In genomic region chr2:189254268-189254883, GRCh38 we compare ENCODE assay signal across 10 cellular contexts.
DNase-seq lines count a peak whose midpoint lies in the region; ATAC-seq and TF ChIP-seq lines count a peak whose summit lies in the region.
"Had no signal": no experiment of that assay in that cellular context is flagged by ENCODE, and none has a peak within 500 bp of the region (broad histone marks: within the 10 kb centered on the region; RNA-seq: fewer than 3 reads in every experiment).

No MANE protein-coding gene starts in this region.

- DNase-seq in GM03348 (ENCODE audit: low spot score) (peak; percentile 79), WTC11 (ENCODE audit: low spot score) (no peak), glutamatergic neuron (peak; percentile 16), psoas muscle (peak; percentile 67 to 73), HEK293T (ENCODE audit: extremely low spot score) (no peak)
- no peak for DNase-seq in stimulated activated naive CD4-positive, alpha-beta T cell treated with Interleukin-2 at 50 U/mL for 16 hours (lab: John Stamatoyannopoulos, UW)
- no peak for DNase-seq in activated T-cell treated with anti-CD3 and anti-CD28 coated beads, Interleukin-2, amount 50 U/mL, for 4 hours
- DNase-seq: activated gamma-delta T cell treated with Interleukin-2 at 50 U/mL for 16 hours, DMS153 had no signal

- H3K4me1 Mint-ChIP-seq in WTC11 (no peaks in the 10 kb centered on the region), glutamatergic neuron (ENCODE audit: low read depth, unreplicated experiment) (peaks cover 10% of the 10 kb centered on the region)
- H3K4me1 Mint-ChIP-seq in activated T-cell treated with anti-CD3 and anti-CD28 coated beads, Interleukin-2, amount 50 U/mL, for 4 hours (ENCODE audit: low read depth): peaks cover 16% of the 10 kb centered on the region

- no peaks in the 10 kb centered on the region for H3K4me1 ChIP-seq in psoas muscle

- H3K36me3 ChIP-seq in psoas muscle (ENCODE audit: insufficient read depth in 1 of 2, low read depth in 1 of 2): no peaks in the 10 kb centered on the region

- H3K27me3 Mint-ChIP-seq in WTC11 (ENCODE audit: low read depth) (no peaks in the 10 kb centered on the region), glutamatergic neuron (ENCODE audit: unreplicated experiment) (no peaks in the 10 kb centered on the region)
- H3K27me3 Mint-ChIP-seq in activated T-cell treated with anti-CD3 and anti-CD28 coated beads, Interleukin-2, amount 50 U/mL, for 4 hours (ENCODE audit: low read depth): no peaks in the 10 kb centered on the region

- no peaks in the 10 kb centered on the region for H3K9me3 ChIP-seq in psoas muscle

- no peaks in the 10 kb centered on the region for H3K27me3 ChIP-seq in psoas muscle (ENCODE audit: insufficient read depth in 3 of 3, low read length in 2 of 3)

- peak; percentile 79 for ATAC-seq in WTC11
- peak; percentile 54 to 94 (median 74) for ATAC-seq in psoas muscle
- ATAC-seq in activated T-cell treated with anti-CD3 and anti-CD28 coated beads, Interleukin-2, amount 50 U/mL, for 4 hours: no peak
- no peak for ATAC-seq in GM19023 (IDR thresholded peaks at IDR 0.05; ENCODE audit: unreplicated experiment)

- peak overlapping the region; percentile 26 for H3K27ac ChIP-seq in psoas muscle

- H3K27ac Mint-ChIP-seq in WTC11: no peak overlapping the region
- H3K27ac Mint-ChIP-seq in glutamatergic neuron (ENCODE audit: unreplicated experiment): peak overlapping the region; percentile 44

- intact Hi-C loops in psoas muscle (cut with DNase I): no loop called here

- H3K36me3 Mint-ChIP-seq in WTC11: no peaks in the 10 kb centered on the region
- no peaks in the 10 kb centered on the region for H3K36me3 Mint-ChIP-seq in glutamatergic neuron (ENCODE audit: unreplicated experiment)
- H3K36me3 Mint-ChIP-seq in activated T-cell treated with anti-CD3 and anti-CD28 coated beads, Interleukin-2, amount 50 U/mL, for 4 hours (ENCODE audit: insufficient read depth): no peaks in the 10 kb centered on the region

- CTCF ChIA-PET in WTC11 (lab: Charles Lee): no interaction called here
- CTCF ChIA-PET in HEK293T (lab: Yijun Ruan, JAX): no interaction called here

- no peak overlapping the region for H3K4me3 Mint-ChIP-seq in WTC11
- H3K4me3 Mint-ChIP-seq in glutamatergic neuron (ENCODE audit: unreplicated experiment): no peak overlapping the region
- H3K4me3 Mint-ChIP-seq in activated T-cell treated with anti-CD3 and anti-CD28 coated beads, Interleukin-2, amount 50 U/mL, for 4 hours: no peak overlapping the region

- no peaks in the 10 kb centered on the region for H3K9me3 Mint-ChIP-seq in WTC11
- no peaks in the 10 kb centered on the region for H3K9me3 Mint-ChIP-seq in glutamatergic neuron (ENCODE audit: unreplicated experiment)
- H3K9me3 Mint-ChIP-seq in activated T-cell treated with anti-CD3 and anti-CD28 coated beads, Interleukin-2, amount 50 U/mL, for 4 hours: no peaks in the 10 kb centered on the region

- TF ChIP-seq CTCF in WTC11 (IDR thresholded peaks at IDR 0.05) (no peak), glutamatergic neuron (IDR thresholded peaks at IDR 0.05; ENCODE audit: partially characterized antibody, unreplicated experiment) (no peak), psoas muscle (IDR thresholded peaks at IDR 0.05) (no peak)

- WGBS in psoas muscle, 3 donors: 20 to 38% (median 31%) methylated on average over 4 of the region's 4 CpGs

- H3K4me3 ChIP-seq in psoas muscle: no peak overlapping the region

- POLR2A ChIA-PET in WTC11 (lab: Charles Lee) (no interaction called here), HEK293T (lab: Yijun Ruan, JAX) (no interaction called here)

TF ChIP-seq in WTC11, 78 proteins besides CTCF, POLR2A, EP300 and RAD21 (continues in another document):
- no peak for TF ChIP-seq ZMAT4 (CRISPR knock-in tag; IDR thresholded peaks at IDR 0.05)
- TF ChIP-seq GRHL2 (CRISPR knock-in tag; IDR thresholded peaks at IDR 0.05; ENCODE audit: insufficient replicate concordance, severe bottlenecking): no peak
- TF ChIP-seq ZNF512 (CRISPR knock-in tag; IDR thresholded peaks at IDR 0.05; ENCODE audit: borderline replicate concordance): no peak
- no peak for TF ChIP-seq ZNF317 (CRISPR knock-in tag; IDR thresholded peaks at IDR 0.05; ENCODE audit: borderline replicate concordance, low read depth)
- TF ChIP-seq ZNF423 (CRISPR knock-in tag; IDR thresholded peaks at IDR 0.05): no peak
- TF ChIP-seq TEAD1 (CRISPR knock-in tag; IDR thresholded peaks at IDR 0.05): no peak
- TF ChIP-seq ELF4 (CRISPR knock-in tag; IDR thresholded peaks at IDR 0.05; ENCODE audit: low read depth): no peak
- no peak for TF ChIP-seq NR3C1 (CRISPR knock-in tag; conservative IDR thresholded peaks at IDR 0.05; ENCODE audit: low read depth)
- no peak for TF ChIP-seq ZNF671 (CRISPR knock-in tag; IDR thresholded peaks at IDR 0.05)
- TF ChIP-seq E2F5 (CRISPR knock-in tag; IDR thresholded peaks at IDR 0.05): no peak

TF ChIP-seq in HEK293T, 16 proteins besides CTCF, POLR2A, EP300 and RAD21:
- TF ChIP-seq LEF1 (IDR thresholded peaks at IDR 0.05; ENCODE audit: borderline replicate concordance) (no peak), PKNOX1 (IDR thresholded peaks at IDR 0.05) (no peak)

Comparison
In these comparisons a context has a peak if more than half of its experiments do, and no peak if none do; other contexts are left out.
1. DNase-seq: peak in GM03348 (single experiment), glutamatergic neuron (single experiment) and psoas muscle (2 of 2); none in WTC11 (single experiment), stimulated activated naive CD4-positive, alpha-beta T cell treated with Interleukin-2 at 50 U/mL for 16 hours (single experiment), activated T-cell treated with anti-CD3 and anti-CD28 coated beads, Interleukin-2, amount 50 U/mL, for 4 hours (single experiment) and HEK293T (single experiment).
2. ATAC-seq: peak in WTC11 (single experiment) and psoas muscle (4 of 4); none in activated T-cell treated with anti-CD3 and anti-CD28 coated beads, Interleukin-2, amount 50 U/mL, for 4 hours (0 of 2) and GM19023 (single experiment).